22 cellular contexts compared by ENCODE assay signal in the genomic region with DNA sequence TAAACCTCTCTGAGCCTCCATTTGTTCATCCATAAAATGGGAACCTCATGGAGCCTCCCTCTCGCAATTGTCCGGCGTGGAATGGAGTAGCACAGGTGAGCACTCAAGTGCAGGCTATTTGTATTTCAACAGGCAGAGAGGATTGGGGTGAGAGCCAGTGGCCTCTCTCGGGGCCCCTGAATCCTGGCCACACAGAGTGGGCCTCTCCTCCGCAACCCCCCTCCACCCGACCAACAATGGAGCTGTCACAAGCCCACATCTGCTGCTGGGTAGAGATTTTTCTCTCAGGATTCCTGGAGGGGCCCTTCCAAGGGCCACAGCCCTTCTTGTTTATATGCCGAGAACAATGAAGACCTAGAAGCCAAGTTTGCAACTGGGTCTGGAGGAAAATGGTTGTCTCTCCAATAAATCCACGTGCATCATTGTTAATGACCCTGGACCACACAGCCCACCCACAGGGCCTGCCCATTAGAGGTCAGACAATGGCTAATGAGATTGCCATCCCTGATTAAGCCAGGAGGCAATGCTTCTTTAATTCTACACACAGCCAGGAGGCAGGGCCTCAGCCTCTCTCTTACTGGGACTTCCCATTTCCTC.
DNase-seq lines count a peak whose midpoint lies in the region; ATAC-seq, FAIRE-seq and TF ChIP-seq lines count a peak whose summit lies in the region.
"Had no signal": no experiment of that assay in that cellular context is flagged by ENCODE, and none has a peak within 500 bp of the region (broad histone marks: within the 10 kb centered on the region; RNA-seq: fewer than 3 reads in every experiment).

No MANE protein-coding gene starts in this region.

- no peak overlapping the region for H3K4me3 Mint-ChIP-seq in immature natural killer cell
- H3K4me3 Mint-ChIP-seq: CD4-positive, CD25-positive, alpha-beta regulatory T cell had no signal

- peaks cover 55% of the 10 kb centered on the region for H3K4me1 ChIP-seq in A549
- H3K4me1 ChIP-seq in mucosa of rectum (ENCODE audit: control insufficient read depth in 2 of 2, insufficient read depth in 2 of 2, low read length in 2 of 2): peaks cover 37 to 66% of the 10 kb centered on the region in 2 donors

- no peaks in the 10 kb centered on the region for H3K4me1 Mint-ChIP-seq in immature natural killer cell

- POLR2A ChIA-PET in A549 (lab: Yijun Ruan, JAX): interaction anchor here (0.6 kb wide), 1 partner anchor 17 kb away, joined by 4 read pairs; no protein-coding TSS in a partner anchor

- H3K4me3 ChIP-seq in A549 (no peak overlapping the region), mucosa of rectum (ENCODE audit: low read length in 2 of 2) (no peak overlapping the region)
- H3K4me3 ChIP-seq: K562 had no signal

- TF ChIP-seq CTCF in 22Rv1 (IDR thresholded peaks at IDR 0.05): no peak
- no peak for TF ChIP-seq CTCF in A549 (IDR thresholded peaks at IDR 0.05)

- CTCF ChIA-PET in A549 (lab: Yijun Ruan, JAX): no interaction called here

- TF ChIP-seq EP300 in A549 (IDR thresholded peaks at IDR 0.05): no peak

- H3K27ac ChIP-seq in 22Rv1: 0 out of 2 replicates have a peak overlapping the region, but pooled peaks have one; percentile 39
- peak overlapping the region; percentile 48 to 83 for H3K27ac ChIP-seq in A549
- peak overlapping the region; percentile 65 to 82 for H3K27ac ChIP-seq in mucosa of rectum (ENCODE audit: low read depth in 2 of 2, low read length in 2 of 2)

- ATAC-seq in A549 (no peak), HG02852 (IDR thresholded peaks at IDR 0.05; ENCODE audit: unreplicated experiment) (no peak)
- ATAC-seq: K562, SK-N-SH treated with all-trans-retinoic acid at 6 μM for 48 hours had no signal

- H3K9me3 Mint-ChIP-seq in immature natural killer cell: no peaks in the 10 kb centered on the region

- no peak for TF ChIP-seq RAD21 in A549 (conservative IDR thresholded peaks at IDR 0.05 in 1 of 2, IDR thresholded peaks at IDR 0.05 in 1 of 2)

- no peak overlapping the region for H3K4me2 ChIP-seq in A549

- no peak overlapping the region for H3K9ac ChIP-seq in mucosa of rectum (ENCODE audit: low read depth in 1 of 2, low read length in 2 of 2)

- H3K9me3 ChIP-seq in A549 (no peaks in the 10 kb centered on the region), mucosa of rectum (ENCODE audit: control insufficient read depth in 2 of 2, low read length in 2 of 2) (no peaks in the 10 kb centered on the region)

- no peaks in the 10 kb centered on the region for H3K27me3 ChIP-seq in mucosa of rectum (ENCODE audit: control insufficient read depth in 2 of 2, insufficient read depth in 2 of 2, low read length in 2 of 2)

- no peak for DNase-seq in A549 (ENCODE audit: low read depth in 1 of 2, low spot score in 1 of 2)
- DNase-seq in NCI-H82 treated with DMSO at 0.1 percent for 48 hours (lab: John Stamatoyannopoulos, UW; ENCODE audit: unreplicated experiment): peak; percentile 35
- no peak for DNase-seq in immature natural killer cell
- no peak for DNase-seq in globus pallidus (ENCODE audit: low spot score)
- DNase-seq: ACHN; CD4-positive, CD25-positive, alpha-beta regulatory T cell; Kasumi-1; MV-4-11; NCI-H1105; NCI-H1436 treated with DMSO at 0.1 percent for 48 hours; NCI-H2029; NCI-H446; NCI-H524 treated with DMSO at 0.1 percent for 48 hours; SIG-M5 had no signal

- no peak for FAIRE-seq in A549 (lab: Jason Lieb, UNC)
- FAIRE-seq: GM19239, H54, K562, RCC 7860 had no signal

- WGBS in A549 (ENCODE audit: missing lambda C conversion rate): 91% methylated on average over 7 of the region's 8 CpGs

- peaks cover 0 to 4% (median 4%) of the 10 kb centered on the region in 3 donors for H3K27me3 Mint-ChIP-seq in immature natural killer cell (ENCODE audit: low read depth in 3 of 3)

- no peaks in the 10 kb centered on the region for H3K36me3 ChIP-seq in mucosa of rectum (ENCODE audit: control insufficient read depth in 2 of 2, insufficient read depth in 2 of 2, low read length in 2 of 2)

- no peak for TF ChIP-seq POLR2A in A549 (IDR thresholded peaks at IDR 0.05; ENCODE audit: low read length)

- H3K36me3 Mint-ChIP-seq in immature natural killer cell: no peaks in the 10 kb centered on the region
- H3K36me3 Mint-ChIP-seq: CD4-positive, CD25-positive, alpha-beta regulatory T cell had no signal

- no peak overlapping the region for H3K27ac Mint-ChIP-seq in immature natural killer cell

TF ChIP-seq in A549, 52 proteins besides CTCF, POLR2A, EP300 and RAD21:
- TF ChIP-seq EHF (CRISPR knock-in tag; IDR thresholded peaks at IDR 0.05) (no peak), SREBF2 (IDR thresholded peaks at IDR 0.05) (no peak), RCOR1 (IDR thresholded peaks at IDR 0.05; ENCODE audit: low read depth, low read length) (no peak), FOSB (CRISPR knock-in tag; IDR thresholded peaks at IDR 0.05) (no peak), JUNB (IDR thresholded peaks at IDR 0.05) (no peak), RNF2 (IDR thresholded peaks at IDR 0.05; ENCODE audit: borderline replicate concordance, low read depth) (no peak), NFE2L2 (conservative IDR thresholded peaks at IDR 0.05; ENCODE audit: low read length) (no peak), MYC (IDR thresholded peaks at IDR 0.05; ENCODE audit: borderline replicate concordance, low read length) (no peak), ZSCAN20 (CRISPR knock-in tag; IDR thresholded peaks at IDR 0.05) (no peak)
TF ChIP-seq in A549: peak in this region for 0.
